8 cellular contexts compared by ENCODE assay signal in genomic region chr17:7251330-7252175, GRCh38. TPM values are rescaled to one million over a fixed set of nuclear protein-coding genes. Genes with fewer than 3 reads are reported as not detected.
A peak's percentile ranks its signal among the peaks of the same experiment; 100 is the strongest.
DNase-seq lines count a peak whose midpoint lies in the region; ATAC-seq and TF ChIP-seq lines count a peak whose summit lies in the region.

Gene CTDNEP1 (minus strand): TSS chr17:7251734. CDS start chr17:7251296, 438 bp downstream.

- 0% methylated on average over 42 of the region's 65 CpGs for WGBS in suprapubic skin

- H3K4me3 ChIP-seq in GM08714 (ENCODE audit: low read length), result peak within 1 kb of the TSS; percentile 97
- peak within 1 kb of the TSS; percentile 88 for H3K4me3 ChIP-seq in suprapubic skin

- no peaks in the 10 kb centered on the region for H3K27me3 ChIP-seq in suprapubic skin

- peak within 1 kb of the TSS; percentile 99 for H3K27ac Mint-ChIP-seq in activated naive CD8-positive, alpha-beta T cell

- DNase-seq in NCI-H1105 (lab: John Stamatoyannopoulos, UW) (peak; percentile 99), SKM-1 treated with dmso at 0.1 percent for 144 hours (lab: John Stamatoyannopoulos, UW; ENCODE audit: unreplicated experiment) (peak; percentile 92), glomerular visceral epithelial cell (ENCODE audit: extremely low spot score) (peak; percentile 100), occipital lobe (lab: John Stamatoyannopoulos, UW) (peak; percentile 97), suprapubic skin (ENCODE audit: low spot score in 2 of 2) (peak; percentile 98 to 99)

- peaks cover 29% of the 10 kb centered on the region for H3K36me3 ChIP-seq in suprapubic skin

- no peaks in the 10 kb centered on the region for H3K9me3 ChIP-seq in suprapubic skin

- H3K4me3 Mint-ChIP-seq in activated naive CD8-positive, alpha-beta T cell, result peak within 1 kb of the TSS; percentile 99

- peak; percentile 79 for ATAC-seq in HG02623 (IDR thresholded peaks at IDR 0.05; ENCODE audit: unreplicated experiment)

- peaks cover 37% of the 10 kb centered on the region for H3K4me1 Mint-ChIP-seq in activated naive CD8-positive, alpha-beta T cell (ENCODE audit: low read depth)

- no peak for TF ChIP-seq POLR2A in suprapubic skin (IDR thresholded peaks at IDR 0.05)

- no peaks in the 10 kb centered on the region for H3K9me3 Mint-ChIP-seq in activated naive CD8-positive, alpha-beta T cell (ENCODE audit: low read depth)

- no peak for TF ChIP-seq CTCF in suprapubic skin (IDR thresholded peaks at IDR 0.05)

- peak within 1 kb of the TSS; percentile 100 for H3K27ac ChIP-seq in suprapubic skin

- peaks cover 37% of the 10 kb centered on the region for H3K4me1 ChIP-seq in suprapubic skin

- TF ChIP-seq EP300 in suprapubic skin (IDR thresholded peaks at IDR 0.05), result no peak

- H3K36me3 Mint-ChIP-seq in activated naive CD8-positive, alpha-beta T cell, result peaks cover 7% of the 10 kb centered on the region

- no peaks in the 10 kb centered on the region for H3K27me3 Mint-ChIP-seq in activated naive CD8-positive, alpha-beta T cell

RNA-seq across cellular contexts. Expression of gene CTDNEP1, which starts in this region (rescaled TPM):
- 26.5 TPM for total RNA-seq in occipital lobe
- 10 to 100 TPM; 54.7 to 80.6 (median 72.1) TPM for total RNA-seq in suprapubic skin

Comparison
In these comparisons a context has a peak if more than half of its experiments do, and no peak if none do; other contexts are left out.
1. Peak in every context shown above with its lines: DNase-seq, ATAC-seq, H3K4me3 ChIP-seq and H3K27ac ChIP-seq.